Comparison of ENCODE assay signal across 20 cellular contexts in genomic region chr7:117186631-117187030, GRCh38.
"Had no signal": no experiment of that assay in that cellular context is flagged by ENCODE, and none has a peak within 500 bp of the region (broad histone marks: within the 10 kb centered on the region; RNA-seq: fewer than 3 reads in every experiment).

No MANE protein-coding gene starts in this region.

- H3K4me1 ChIP-seq: esophagus muscularis mucosa, gastroesophageal sphincter, right atrium auricular region, sigmoid colon, suprapubic skin, thyroid gland had no signal

- FAIRE-seq: small intestine, urothelium cell line had no signal

- H3K36me3 ChIP-seq: neutrophil, ovary had no signal

- H3K27me3 ChIP-seq: dorsolateral prefrontal cortex, esophagus muscularis mucosa, gastroesophageal sphincter, neutrophil, ovary, right atrium auricular region, sigmoid colon, suprapubic skin, thyroid gland had no signal

- H3K9me3 ChIP-seq: esophagus muscularis mucosa, gastroesophageal sphincter, mucosa of descending colon, neutrophil, ovary, right atrium auricular region, sigmoid colon, suprapubic skin, thyroid gland had no signal

- H3K27ac ChIP-seq: dorsolateral prefrontal cortex, esophagus muscularis mucosa, gastroesophageal sphincter, neutrophil, ovary, right atrium auricular region, sigmoid colon, suprapubic skin, thyroid gland had no signal

- DNase-seq: cortex of kidney; dorsolateral prefrontal cortex; effector CD8-positive, alpha-beta T cell; foreskin fibroblast; left colon; left ventricle myocardium superior; mucosa of descending colon; naive thymus-derived CD8-positive, alpha-beta T cell; ovary; sigmoid colon; small intestine; stimulated activated CD4-positive, alpha-beta T cell treated with anti-CD3 and anti-CD28 coated beads, Interleukin-2, amount 100 ng/mL, for 48 hours; stimulated activated naive CD4-positive, alpha-beta T cell treated with Interleukin-2 at 50 U/mL for 16 hours; thyroid gland had no signal

- ATAC-seq: gastroesophageal sphincter; left colon; left ventricle myocardium superior; mucosa of descending colon; naive thymus-derived CD8-positive, alpha-beta T cell had no signal

- H3K4me3 ChIP-seq: dorsolateral prefrontal cortex, esophagus muscularis mucosa, gastroesophageal sphincter, mucosa of descending colon, ovary, right atrium auricular region, sigmoid colon, suprapubic skin, thyroid gland had no signal
